Comparison of ENCODE assay signal across 19 cellular contexts in the genomic region with DNA sequence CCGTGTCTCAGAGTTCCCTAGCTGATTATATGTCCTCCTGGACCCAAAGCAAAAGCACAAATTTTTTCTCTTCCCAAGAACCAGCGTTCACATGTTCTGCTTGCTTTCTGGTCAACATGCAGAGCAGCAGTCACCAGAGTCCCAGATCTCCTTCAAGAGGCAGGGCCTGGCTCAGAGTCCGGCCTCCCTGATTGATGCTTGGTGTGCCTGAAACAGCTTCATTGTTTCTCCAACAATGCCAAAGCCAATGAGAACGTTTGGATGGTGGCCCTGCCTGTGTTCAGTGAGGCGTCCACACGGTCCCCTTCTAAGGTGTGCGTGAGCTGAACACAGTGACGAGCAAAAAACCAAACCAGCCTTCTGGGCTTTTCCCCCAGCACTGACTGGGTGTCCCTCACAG. TPM values are rescaled to one million over a fixed set of nuclear protein-coding genes. Genes with fewer than 3 reads are reported as not detected.
"Had no signal": no experiment of that assay in that cellular context is flagged by ENCODE, and none has a peak within 500 bp of the region (broad histone marks: within the 10 kb centered on the region; RNA-seq: fewer than 3 reads in every experiment).

No MANE protein-coding gene starts in this region.

- DNase-seq: activated CD4-positive, alpha-beta T cell treated with anti-CD3 and anti-CD28 coated beads for 4 hours; activated CD8-positive, alpha-beta memory T cell treated with anti-CD3 and anti-CD28 coated beads, Interleukin-2, amount 50 U/mL, for 4 hours; activated CD8-positive, alpha-beta T cell treated with anti-CD3 and anti-CD28 coated beads, Interleukin-2, amount 10 ng/mL, durations not matched to agents 7 days and 5 days; activated effector memory CD4-positive, alpha-beta T cell treated with anti-CD3 and anti-CD28 coated beads, Interleukin-2, amount 50 U/mL, for 16 hours; activated T-cell treated with anti-CD3 and anti-CD28 coated beads, Interleukin-2, amount 50 U/mL, for 48 hours; adrenal gland; dermis blood vessel endothelial cell; kidney; mesendoderm; natural killer cell; right lobe of liver; stimulated activated CD4-positive, alpha-beta T cell treated with anti-CD3 and anti-CD28 coated beads, Interleukin-4, amount 100 ng/mL, for 4 hours; stimulated activated CD8-positive, alpha-beta memory T cell treated with anti-CD3 and anti-CD28 coated beads, Interleukin-4, amount 100 ng/mL, for 48 hours; stimulated activated naive CD4-positive, alpha-beta T cell treated with Interleukin-2 at 50 U/mL for 16 hours; T-helper 2 cell; upper lobe of right lung had no signal

RNA-seq across cellular contexts. Expression of a gene that starts 19.5 kb away (rescaled TPM):
- total RNA-seq: activated CD8-positive, alpha-beta T cell treated with anti-CD3 and anti-CD28 coated beads, Interleukin-2, amount 10 ng/mL, durations not matched to agents 7 days and 5 days; liver; natural killer cell; right lobe of liver; smooth muscle cell; upper lobe of right lung; WTC11 had no signal
